In the genomic region with DNA sequence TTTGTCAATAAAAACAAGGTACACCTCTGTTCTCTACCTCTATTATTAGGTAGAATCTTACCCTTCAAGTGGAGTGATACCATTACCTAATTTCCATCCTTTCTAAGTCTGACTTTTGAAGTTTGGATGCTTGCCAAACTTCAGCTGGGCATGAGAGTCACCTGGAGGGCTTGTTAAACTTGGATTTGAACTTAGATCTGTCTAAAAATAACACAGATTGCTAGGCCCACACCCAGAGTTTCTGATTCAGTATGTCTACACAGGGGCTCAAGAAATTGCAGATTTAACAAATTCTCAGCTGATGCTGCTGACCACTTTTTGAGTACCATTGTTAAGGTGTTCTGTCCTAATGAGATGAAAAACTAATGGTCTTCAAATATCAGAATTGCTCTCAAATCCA, we compare ENCODE assay signal across 16 cellular contexts.
DNase-seq lines count a peak whose midpoint lies in the region; ATAC-seq and TF ChIP-seq lines count a peak whose summit lies in the region.
"Had no signal": no experiment of that assay in that cellular context is flagged by ENCODE, and none has a peak within 500 bp of the region (broad histone marks: within the 10 kb centered on the region; RNA-seq: fewer than 3 reads in every experiment).

No MANE protein-coding gene starts in this region.

- H3K4me1 ChIP-seq in cardiac muscle cell (ENCODE audit: low read depth) = peaks cover 7% of the 10 kb centered on the region
- H3K4me1 ChIP-seq: SJSA1 had no signal

- H3K4me3 Mint-ChIP-seq in naive thymus-derived CD8-positive, alpha-beta T cell = no peak overlapping the region
- no peak overlapping the region for H3K4me3 Mint-ChIP-seq in immature natural killer cell
- H3K4me3 Mint-ChIP-seq: CD14-positive monocyte had no signal

- ATAC-seq in Right ventricle myocardium superior (ENCODE audit: poor library complexity) = no peak
- no peak for ATAC-seq in naive thymus-derived CD8-positive, alpha-beta T cell

- POLR2A ChIA-PET in naive thymus-derived CD8-positive, alpha-beta T cell (lab: Charles Lee) = no interaction called here

- H3K4me3 ChIP-seq in cardiac muscle cell (no peak overlapping the region), epithelial cell of esophagus (ENCODE audit: low read length) (no peak overlapping the region)
- H3K4me3 ChIP-seq: SJSA1 had no signal

- H3K27me3 ChIP-seq in cardiac muscle cell = no peaks in the 10 kb centered on the region
- H3K27me3 ChIP-seq: SJSA1 had no signal

- intact Hi-C loops in Right ventricle myocardium superior (cut with DNase I) = no loop called here

- peaks cover 0 to 2% (median 0%) of the 10 kb centered on the region in 9 donors for H3K9me3 Mint-ChIP-seq in naive thymus-derived CD8-positive, alpha-beta T cell
- peaks cover 0 to 7% (median under 1%) of the 10 kb centered on the region in 6 donors for H3K9me3 Mint-ChIP-seq in immature natural killer cell

- no peaks in the 10 kb centered on the region for H3K36me3 Mint-ChIP-seq in naive thymus-derived CD8-positive, alpha-beta T cell
- no peaks in the 10 kb centered on the region for H3K36me3 Mint-ChIP-seq in immature natural killer cell
- H3K36me3 Mint-ChIP-seq: CD14-positive monocyte had no signal

- no peaks in the 10 kb centered on the region for H3K36me3 ChIP-seq in cardiac muscle cell
- H3K36me3 ChIP-seq: SJSA1 had no signal

- DNase-seq in cardiac muscle cell (ENCODE audit: low read depth in 1 of 2, low spot score in 1 of 2) = no peak
- DNase-seq in Right ventricle myocardium superior = no peak
- DNase-seq in NCI-H2171 treated with DMSO at 0.1 percent for 48 hours (lab: John Stamatoyannopoulos, UW) = peak; percentile 25
- DNase-seq in epithelial cell of esophagus (ENCODE audit: low read depth) = peak; percentile 9
- DNase-seq in naive thymus-derived CD8-positive, alpha-beta T cell = no peak
- no peak for DNase-seq in stimulated activated naive CD4-positive, alpha-beta T cell treated with Interleukin-2 at 50 U/mL for 16 hours (lab: John Stamatoyannopoulos, UW)
- no peak for DNase-seq in immature natural killer cell
- DNase-seq: DMS79 treated with DMSO at 0.1 percent for 48 hours, GDM1, NCI-H1048, NCI-H1930, NCI-H446, NCI-H82 had no signal

- peak overlapping the region; percentile 29 for H3K27ac ChIP-seq in cardiac muscle cell
- H3K27ac ChIP-seq: RWPE1, SJSA1 had no signal

- TF ChIP-seq CTCF in cardiac muscle cell (IDR thresholded peaks at IDR 0.05; ENCODE audit: low read depth, low read length) (no peak), epithelial cell of esophagus (IDR thresholded peaks at IDR 0.05; ENCODE audit: insufficient read depth, low read depth, low read length, missing control alignments) (no peak)

- no peaks in the 10 kb centered on the region for H3K4me1 Mint-ChIP-seq in naive thymus-derived CD8-positive, alpha-beta T cell
- no peaks in the 10 kb centered on the region for H3K4me1 Mint-ChIP-seq in immature natural killer cell
- H3K4me1 Mint-ChIP-seq: CD14-positive monocyte had no signal

- no peaks in the 10 kb centered on the region for H3K9me3 ChIP-seq in cardiac muscle cell (ENCODE audit: low read depth)
- H3K9me3 ChIP-seq: SJSA1 had no signal

- H3K27ac Mint-ChIP-seq in naive thymus-derived CD8-positive, alpha-beta T cell = no peak overlapping the region
- H3K27ac Mint-ChIP-seq in immature natural killer cell = no peak overlapping the region
- H3K27ac Mint-ChIP-seq: CD14-positive monocyte had no signal

- H3K27me3 Mint-ChIP-seq in naive thymus-derived CD8-positive, alpha-beta T cell = peaks cover 0 to 7% (median 0%) of the 10 kb centered on the region in 5 donors
- H3K27me3 Mint-ChIP-seq in immature natural killer cell (ENCODE audit: low read depth in 3 of 3) = no peaks in the 10 kb centered on the region

Comparison
In these comparisons a context has a peak if more than half of its experiments do, and no peak if none do; other contexts are left out.
1. DNase-seq: peak in NCI-H2171 treated with DMSO at 0.1 percent for 48 hours (single experiment) and epithelial cell of esophagus (single experiment); none in cardiac muscle cell (0 of 2), Right ventricle myocardium superior (single experiment), naive thymus-derived CD8-positive, alpha-beta T cell (0 of 10), stimulated activated naive CD4-positive, alpha-beta T cell treated with Interleukin-2 at 50 U/mL for 16 hours (single experiment) and immature natural killer cell (0 of 3).